Comparison of ENCODE assay signal across 2 cellular contexts in the genomic region with DNA sequence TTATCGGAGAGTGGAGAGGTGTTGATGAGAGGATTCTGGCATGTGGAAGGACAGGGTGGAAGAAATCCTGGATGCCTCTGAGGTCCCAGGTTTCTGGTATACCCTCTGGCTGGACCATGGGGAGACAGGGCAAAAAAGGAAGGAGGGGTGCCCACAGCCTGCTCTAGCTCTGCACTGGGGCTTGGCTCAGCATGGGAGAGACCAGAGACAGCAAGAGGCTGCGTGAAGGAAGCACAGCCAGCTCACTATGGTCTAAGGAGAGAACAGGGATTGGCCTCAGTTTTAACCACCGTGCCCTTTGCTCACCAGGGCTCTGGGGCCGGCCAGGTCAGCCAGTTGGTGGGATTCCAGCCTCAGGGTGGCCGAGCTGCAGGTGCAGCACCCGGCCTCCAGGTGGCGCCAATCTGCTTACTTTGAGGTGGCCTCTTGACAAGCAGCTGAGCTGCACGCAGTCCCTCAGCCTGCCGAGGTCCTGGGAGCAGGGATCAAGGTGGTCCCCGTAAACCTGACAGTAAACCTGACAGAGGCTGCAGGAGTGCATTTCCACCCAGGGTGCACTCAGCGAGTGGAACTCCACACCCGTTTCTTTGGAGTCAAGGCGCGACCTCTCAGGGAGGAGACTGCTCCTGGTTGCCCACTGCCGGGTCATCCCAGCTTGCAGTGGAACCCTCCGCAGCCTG.
A peak's percentile ranks its signal among the peaks of the same experiment; 100 is the strongest.
TF ChIP-seq lines count a peak whose summit lies in the region.

No MANE protein-coding gene starts in this region.

TF ChIP-seq in GM23338, 12 proteins besides CTCF, POLR2A, EP300 and RAD21 (continued from another document):
- TF ChIP-seq EZH2 (IDR thresholded peaks at IDR 0.05; ENCODE audit: low read depth, unreplicated experiment) (no peak), STAT1 (IDR thresholded peaks at IDR 0.05; ENCODE audit: unreplicated experiment) (no peak)

TF ChIP-seq in K562, 482 proteins besides CTCF, POLR2A, EP300 and RAD21 (continued from another document and continues in another):
- TF ChIP-seq, protein P1, sequence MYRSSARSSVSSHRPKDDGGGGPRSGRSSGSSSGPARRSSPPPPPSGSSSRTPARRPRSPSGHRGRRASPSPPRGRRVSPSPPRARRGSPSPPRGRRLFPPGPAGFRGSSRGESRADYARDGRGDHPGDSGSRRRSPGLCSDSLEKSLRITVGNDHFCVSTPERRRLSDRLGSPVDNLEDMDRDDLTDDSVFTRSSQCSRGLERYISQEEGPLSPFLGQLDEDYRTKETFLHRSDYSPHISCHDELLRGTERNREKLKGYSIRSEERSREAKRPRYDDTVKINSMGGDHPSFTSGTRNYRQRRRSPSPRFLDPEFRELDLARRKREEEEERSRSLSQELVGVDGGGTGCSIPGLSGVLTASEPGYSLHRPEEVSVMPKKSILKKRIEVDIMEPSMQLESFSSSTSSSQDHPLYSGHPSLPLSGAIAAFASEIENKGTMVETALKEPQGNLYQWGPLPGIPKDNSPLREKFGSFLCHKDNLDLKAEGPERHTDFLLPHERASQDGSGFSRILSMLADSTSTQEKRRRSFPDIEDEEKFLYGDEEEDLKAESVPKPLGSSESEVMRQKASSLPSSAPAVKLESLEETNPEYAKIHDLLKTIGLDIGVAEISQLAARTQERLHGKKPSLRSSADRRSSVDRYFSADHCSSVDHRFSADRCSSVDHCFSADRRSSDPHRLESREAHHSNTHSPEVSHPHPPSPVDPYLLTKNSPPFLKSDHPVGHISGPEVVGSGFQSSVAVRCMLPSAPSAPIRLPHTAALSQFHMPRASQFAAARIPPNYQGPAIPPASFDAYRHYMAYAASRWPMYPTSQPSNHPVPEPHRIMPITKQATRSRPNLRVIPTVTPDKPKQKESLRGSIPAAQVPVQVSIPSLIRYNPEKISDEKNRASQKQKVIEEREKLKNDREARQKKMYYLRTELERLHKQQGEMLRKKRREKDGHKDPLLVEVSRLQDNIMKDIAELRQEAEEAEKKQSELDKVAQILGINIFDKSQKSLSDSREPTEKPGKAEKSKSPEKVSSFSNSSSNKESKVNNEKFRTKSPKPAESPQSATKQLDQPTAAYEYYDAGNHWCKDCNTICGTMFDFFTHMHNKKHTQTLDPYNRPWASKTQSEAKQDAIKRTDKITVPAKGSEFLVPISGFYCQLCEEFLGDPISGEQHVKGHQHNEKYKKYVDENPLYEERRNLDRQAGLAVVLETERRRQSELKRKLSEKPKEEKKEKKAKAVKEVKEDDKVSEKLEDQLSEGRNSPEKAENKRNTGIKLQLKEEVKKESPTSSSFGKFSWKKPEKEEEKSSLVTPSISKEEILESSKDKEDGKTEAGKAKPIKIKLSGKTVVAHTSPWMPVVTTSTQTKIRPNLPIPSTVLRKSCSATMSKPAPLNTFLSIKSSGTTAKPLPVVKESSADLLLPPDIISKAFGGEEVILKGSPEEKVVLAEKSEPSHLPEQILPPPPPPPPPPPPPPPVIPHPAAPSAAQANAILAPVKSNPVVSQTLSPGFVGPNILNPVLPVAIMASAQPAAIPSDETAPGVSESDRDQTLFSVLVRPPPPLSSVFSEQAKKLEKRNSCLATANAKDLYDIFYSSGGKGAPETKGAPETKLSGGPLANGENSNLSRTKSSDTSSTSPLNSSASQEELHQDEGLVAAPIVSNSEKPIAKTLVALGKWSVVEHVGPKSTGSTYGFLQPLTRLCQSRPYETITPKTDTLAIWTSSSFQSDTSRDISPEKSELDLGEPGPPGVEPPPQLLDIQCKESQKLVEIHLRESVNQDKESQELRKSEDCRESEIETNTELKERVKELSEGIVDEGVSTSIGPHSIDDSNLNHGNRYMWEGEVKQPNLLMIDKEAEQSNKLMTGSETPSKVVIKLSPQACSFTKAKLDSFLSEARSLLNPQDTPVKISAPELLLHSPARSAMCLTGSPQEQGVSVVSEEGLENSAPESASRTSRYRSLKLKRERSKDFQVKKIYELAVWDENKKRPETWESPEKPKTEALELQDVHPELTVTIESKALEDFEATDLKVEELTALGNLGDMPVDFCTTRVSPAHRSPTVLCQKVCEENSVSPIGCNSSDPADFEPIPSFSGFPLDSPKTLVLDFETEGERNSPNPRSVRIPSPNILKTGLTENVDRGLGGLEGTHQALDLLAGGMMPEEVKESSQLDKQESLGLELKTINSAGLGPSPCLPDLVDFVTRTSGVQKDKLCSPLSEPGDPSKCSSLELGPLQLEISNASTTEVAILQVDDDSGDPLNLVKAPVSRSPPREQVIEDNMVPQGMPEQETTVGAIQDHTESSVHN (IDR thresholded peaks at IDR 0.05; ENCODE audit: borderline replicate concordance in 1 of 2, low read depth in 1 of 2): no peak
- 0 out of 2 replicates have a peak, but pooled peaks have one; percentile 14 for TF ChIP-seq CC2D1A (IDR thresholded peaks at IDR 0.05)
- TF ChIP-seq, protein P2, sequence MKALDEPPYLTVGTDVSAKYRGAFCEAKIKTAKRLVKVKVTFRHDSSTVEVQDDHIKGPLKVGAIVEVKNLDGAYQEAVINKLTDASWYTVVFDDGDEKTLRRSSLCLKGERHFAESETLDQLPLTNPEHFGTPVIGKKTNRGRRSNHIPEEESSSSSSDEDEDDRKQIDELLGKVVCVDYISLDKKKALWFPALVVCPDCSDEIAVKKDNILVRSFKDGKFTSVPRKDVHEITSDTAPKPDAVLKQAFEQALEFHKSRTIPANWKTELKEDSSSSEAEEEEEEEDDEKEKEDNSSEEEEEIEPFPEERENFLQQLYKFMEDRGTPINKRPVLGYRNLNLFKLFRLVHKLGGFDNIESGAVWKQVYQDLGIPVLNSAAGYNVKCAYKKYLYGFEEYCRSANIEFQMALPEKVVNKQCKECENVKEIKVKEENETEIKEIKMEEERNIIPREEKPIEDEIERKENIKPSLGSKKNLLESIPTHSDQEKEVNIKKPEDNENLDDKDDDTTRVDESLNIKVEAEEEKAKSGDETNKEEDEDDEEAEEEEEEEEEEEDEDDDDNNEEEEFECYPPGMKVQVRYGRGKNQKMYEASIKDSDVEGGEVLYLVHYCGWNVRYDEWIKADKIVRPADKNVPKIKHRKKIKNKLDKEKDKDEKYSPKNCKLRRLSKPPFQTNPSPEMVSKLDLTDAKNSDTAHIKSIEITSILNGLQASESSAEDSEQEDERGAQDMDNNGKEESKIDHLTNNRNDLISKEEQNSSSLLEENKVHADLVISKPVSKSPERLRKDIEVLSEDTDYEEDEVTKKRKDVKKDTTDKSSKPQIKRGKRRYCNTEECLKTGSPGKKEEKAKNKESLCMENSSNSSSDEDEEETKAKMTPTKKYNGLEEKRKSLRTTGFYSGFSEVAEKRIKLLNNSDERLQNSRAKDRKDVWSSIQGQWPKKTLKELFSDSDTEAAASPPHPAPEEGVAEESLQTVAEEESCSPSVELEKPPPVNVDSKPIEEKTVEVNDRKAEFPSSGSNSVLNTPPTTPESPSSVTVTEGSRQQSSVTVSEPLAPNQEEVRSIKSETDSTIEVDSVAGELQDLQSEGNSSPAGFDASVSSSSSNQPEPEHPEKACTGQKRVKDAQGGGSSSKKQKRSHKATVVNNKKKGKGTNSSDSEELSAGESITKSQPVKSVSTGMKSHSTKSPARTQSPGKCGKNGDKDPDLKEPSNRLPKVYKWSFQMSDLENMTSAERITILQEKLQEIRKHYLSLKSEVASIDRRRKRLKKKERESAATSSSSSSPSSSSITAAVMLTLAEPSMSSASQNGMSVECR (CRISPR knock-in tag; IDR thresholded peaks at IDR 0.05): peak; percentile 32; the same call in 1 of the 2 replicates
- TF ChIP-seq SPI1 (IDR thresholded peaks at IDR 0.05; ENCODE audit: borderline replicate concordance, low read depth, low read length): no peak
- TF ChIP-seq, protein P3, sequence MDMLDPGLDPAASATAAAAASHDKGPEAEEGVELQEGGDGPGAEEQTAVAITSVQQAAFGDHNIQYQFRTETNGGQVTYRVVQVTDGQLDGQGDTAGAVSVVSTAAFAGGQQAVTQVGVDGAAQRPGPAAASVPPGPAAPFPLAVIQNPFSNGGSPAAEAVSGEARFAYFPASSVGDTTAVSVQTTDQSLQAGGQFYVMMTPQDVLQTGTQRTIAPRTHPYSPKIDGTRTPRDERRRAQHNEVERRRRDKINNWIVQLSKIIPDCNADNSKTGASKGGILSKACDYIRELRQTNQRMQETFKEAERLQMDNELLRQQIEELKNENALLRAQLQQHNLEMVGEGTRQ (CRISPR knock-in tag; IDR thresholded peaks at IDR 0.05): no peak
- no peak for TF ChIP-seq ZNF232 (CRISPR knock-in tag; IDR thresholded peaks at IDR 0.05)
- TF ChIP-seq MCM5 (IDR thresholded peaks at IDR 0.05; ENCODE audit: low read depth): no peak
- TF ChIP-seq, protein P4, sequence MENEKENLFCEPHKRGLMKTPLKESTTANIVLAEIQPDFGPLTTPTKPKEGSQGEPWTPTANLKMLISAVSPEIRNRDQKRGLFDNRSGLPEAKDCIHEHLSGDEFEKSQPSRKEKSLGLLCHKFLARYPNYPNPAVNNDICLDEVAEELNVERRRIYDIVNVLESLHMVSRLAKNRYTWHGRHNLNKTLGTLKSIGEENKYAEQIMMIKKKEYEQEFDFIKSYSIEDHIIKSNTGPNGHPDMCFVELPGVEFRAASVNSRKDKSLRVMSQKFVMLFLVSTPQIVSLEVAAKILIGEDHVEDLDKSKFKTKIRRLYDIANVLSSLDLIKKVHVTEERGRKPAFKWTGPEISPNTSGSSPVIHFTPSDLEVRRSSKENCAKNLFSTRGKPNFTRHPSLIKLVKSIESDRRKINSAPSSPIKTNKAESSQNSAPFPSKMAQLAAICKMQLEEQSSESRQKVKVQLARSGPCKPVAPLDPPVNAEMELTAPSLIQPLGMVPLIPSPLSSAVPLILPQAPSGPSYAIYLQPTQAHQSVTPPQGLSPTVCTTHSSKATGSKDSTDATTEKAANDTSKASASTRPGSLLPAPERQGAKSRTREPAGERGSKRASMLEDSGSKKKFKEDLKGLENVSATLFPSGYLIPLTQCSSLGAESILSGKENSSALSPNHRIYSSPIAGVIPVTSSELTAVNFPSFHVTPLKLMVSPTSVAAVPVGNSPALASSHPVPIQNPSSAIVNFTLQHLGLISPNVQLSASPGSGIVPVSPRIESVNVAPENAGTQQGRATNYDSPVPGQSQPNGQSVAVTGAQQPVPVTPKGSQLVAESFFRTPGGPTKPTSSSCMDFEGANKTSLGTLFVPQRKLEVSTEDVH (IDR thresholded peaks at IDR 0.05; ENCODE audit: low read depth, partially characterized antibody): no peak
- peak; percentile 50; the same call in 1 of the 2 replicates for TF ChIP-seq RB1 (IDR thresholded peaks at IDR 0.05; ENCODE audit: low read depth)
- TF ChIP-seq, protein P5, sequence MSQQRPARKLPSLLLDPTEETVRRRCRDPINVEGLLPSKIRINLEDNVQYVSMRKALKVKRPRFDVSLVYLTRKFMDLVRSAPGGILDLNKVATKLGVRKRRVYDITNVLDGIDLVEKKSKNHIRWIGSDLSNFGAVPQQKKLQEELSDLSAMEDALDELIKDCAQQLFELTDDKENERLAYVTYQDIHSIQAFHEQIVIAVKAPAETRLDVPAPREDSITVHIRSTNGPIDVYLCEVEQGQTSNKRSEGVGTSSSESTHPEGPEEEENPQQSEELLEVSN (IDR thresholded peaks at IDR 0.05; ENCODE audit: borderline replicate concordance in 1 of 2, extremely low read depth in 1 of 2, insufficient read depth in 1 of 2, insufficient read length in 1 of 2, low read depth in 1 of 2, low read length in 1 of 2, poor library complexity in 1 of 2, severe bottlenecking in 1 of 2): peak; percentile 25 to 76
- peak; percentile 46 for TF ChIP-seq CXXC5 (CRISPR knock-in tag; IDR thresholded peaks at IDR 0.05)
- TF ChIP-seq SIN3A (IDR thresholded peaks at IDR 0.05; ENCODE audit: borderline replicate concordance in 2 of 2, control insufficient read depth in 1 of 2, low read depth in 2 of 2, low read length in 2 of 2): peak; percentile 74 to 80; a peak in 2 of 4 replicates
- no peak for TF ChIP-seq CREM (IDR thresholded peaks at IDR 0.05; ENCODE audit: low read depth)
- TF ChIP-seq STAG1 (CRISPR knock-in tag; IDR thresholded peaks at IDR 0.05; ENCODE audit: borderline replicate concordance): peak; percentile 50; the same call in 1 of the 2 replicates
